In the genomic region with DNA sequence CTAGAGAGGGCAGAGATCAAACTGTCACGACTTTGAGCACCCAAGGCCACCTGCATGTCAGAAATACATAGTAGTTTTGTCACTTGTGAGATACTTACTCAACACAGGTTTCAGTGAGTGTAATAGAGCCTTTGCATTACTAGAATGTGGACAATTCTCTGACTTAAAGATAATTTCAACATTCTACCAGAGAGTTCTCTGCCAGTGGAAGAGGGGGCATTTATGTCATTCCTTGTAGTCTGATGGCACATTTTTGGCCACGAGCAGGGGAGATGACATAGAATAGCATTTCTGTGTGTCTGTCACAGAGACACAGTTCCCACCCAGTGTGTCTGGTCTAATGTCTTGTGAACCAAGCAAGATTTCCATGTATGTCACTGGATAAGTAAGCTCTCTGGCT, we compare ENCODE assay signal across 20 cellular contexts.
DNase-seq lines count a peak whose midpoint lies in the region; ATAC-seq and TF ChIP-seq lines count a peak whose summit lies in the region.
"Had no signal": no experiment of that assay in that cellular context is flagged by ENCODE, and none has a peak within 500 bp of the region (broad histone marks: within the 10 kb centered on the region; RNA-seq: fewer than 3 reads in every experiment).

No MANE protein-coding gene starts in this region.

- intact Hi-C loops in cardiac septum (cut with DNase I) (loop anchor here (2.0 to 5.0 kb wide), 3 partner anchors 45 to 65 kb away; no protein-coding TSS in a partner anchor), right cardiac atrium (cut with DNase I) (no loop called here), psoas muscle (cut with DNase I) (no loop called here), right lobe of liver (cut with DNase I) (no loop called here)

- H3K27ac ChIP-seq in right atrium auricular region: peak overlapping the region; percentile 87 to 89
- peak overlapping the region; percentile 90 for H3K27ac ChIP-seq in right cardiac atrium (ENCODE audit: low read length)
- H3K27ac ChIP-seq in psoas muscle: peak overlapping the region; percentile 63
- no peak overlapping the region for H3K27ac ChIP-seq in right lobe of liver

- H3K9me3 ChIP-seq in right atrium auricular region (no peaks in the 10 kb centered on the region), right cardiac atrium (ENCODE audit: control insufficient read depth, low read length) (no peaks in the 10 kb centered on the region), psoas muscle (no peaks in the 10 kb centered on the region), right lobe of liver (no peaks in the 10 kb centered on the region)
- H3K9me3 ChIP-seq: Caco-2 had no signal

- H3K4me3 ChIP-seq in right atrium auricular region (peak overlapping the region; percentile 36 to 46), right cardiac atrium (ENCODE audit: low read length) (peak overlapping the region; percentile 47), psoas muscle (peak overlapping the region; percentile 49), right lobe of liver (no peak overlapping the region)

- no peaks in the 10 kb centered on the region for H3K27me3 ChIP-seq in right atrium auricular region
- no peaks in the 10 kb centered on the region for H3K27me3 ChIP-seq in right cardiac atrium (ENCODE audit: control insufficient read depth, insufficient read depth)
- no peaks in the 10 kb centered on the region for H3K27me3 ChIP-seq in psoas muscle (ENCODE audit: insufficient read depth in 3 of 3, low read length in 2 of 3)
- no peaks in the 10 kb centered on the region for H3K27me3 ChIP-seq in right lobe of liver

- peaks cover 13% of the 10 kb centered on the region for H3K36me3 ChIP-seq in right atrium auricular region
- H3K36me3 ChIP-seq in psoas muscle (ENCODE audit: insufficient read depth in 1 of 2, low read depth in 1 of 2): peaks cover 0 to 4% of the 10 kb centered on the region in 2 donors
- H3K36me3 ChIP-seq in right lobe of liver: peaks cover 0 to 38% (median 22%) of the 10 kb centered on the region in 4 donors

- 67% methylated on average over 2 of the region's 2 CpGs for WGBS in right cardiac atrium
- WGBS in psoas muscle, 3 donors: 61 to 78% (median 71%) methylated on average over 2 of the region's 2 CpGs
- 59% methylated on average over 2 of the region's 2 CpGs for WGBS in right lobe of liver (ENCODE audit: insufficient coverage, low coverage, low lambda C conversion rate, missing lambda C conversion rate)

- no peak for ATAC-seq in right cardiac atrium
- no peak for ATAC-seq in psoas muscle
- no peak for ATAC-seq in right lobe of liver
- no peak for ATAC-seq in GM18517 (IDR thresholded peaks at IDR 0.05; ENCODE audit: unreplicated experiment)
- ATAC-seq: Panc1 had no signal

- DNase-seq in right atrium auricular region (ENCODE audit: low spot score) (no peak), cardiac septum (ENCODE audit: low spot score) (no peak), right cardiac atrium (no peak), psoas muscle (no peak), right lobe of liver (no peak), GM19240 (ENCODE audit: insufficient read length, low spot score) (no peak)
- DNase-seq: Caco-2; CD4-positive, CD25-positive, alpha-beta regulatory T cell; DMS153; H7; Karpas-422; MM.1S; NCI-H1105; NCI-H1694 treated with DMSO at 0.1 percent for 48 hours; NCI-H2107; NCI-H226; NCI-H524 treated with DMSO at 0.1 percent for 48 hours; SHP77 had no signal

- TF ChIP-seq CTCF in right atrium auricular region (IDR thresholded peaks at IDR 0.05) (no peak), psoas muscle (IDR thresholded peaks at IDR 0.05) (no peak), right lobe of liver (IDR thresholded peaks at IDR 0.05) (no peak)

- TF ChIP-seq POLR2A in right lobe of liver (IDR thresholded peaks at IDR 0.05): no peak

- H3K4me1 ChIP-seq in right atrium auricular region (peaks cover 0 to 42% of the 10 kb centered on the region in 2 donors), right cardiac atrium (ENCODE audit: control insufficient read depth, insufficient read depth, low read length) (peaks cover 7% of the 10 kb centered on the region), psoas muscle (peaks cover 29% of the 10 kb centered on the region), right lobe of liver (peaks cover 0 to 14% (median 0%) of the 10 kb centered on the region in 4 donors)

Comparison
In these comparisons a context has a peak if more than half of its experiments do, and no peak if none do; other contexts are left out.
1. H3K27ac ChIP-seq: peak in right atrium auricular region (2 of 2), right cardiac atrium (single experiment) and psoas muscle (single experiment); none in right lobe of liver (0 of 3).
2. H3K4me3 ChIP-seq: peak in right atrium auricular region (2 of 2), right cardiac atrium (single experiment) and psoas muscle (single experiment); none in right lobe of liver (0 of 3).